ENCODE assay signal across 16 cellular contexts in the genomic region with DNA sequence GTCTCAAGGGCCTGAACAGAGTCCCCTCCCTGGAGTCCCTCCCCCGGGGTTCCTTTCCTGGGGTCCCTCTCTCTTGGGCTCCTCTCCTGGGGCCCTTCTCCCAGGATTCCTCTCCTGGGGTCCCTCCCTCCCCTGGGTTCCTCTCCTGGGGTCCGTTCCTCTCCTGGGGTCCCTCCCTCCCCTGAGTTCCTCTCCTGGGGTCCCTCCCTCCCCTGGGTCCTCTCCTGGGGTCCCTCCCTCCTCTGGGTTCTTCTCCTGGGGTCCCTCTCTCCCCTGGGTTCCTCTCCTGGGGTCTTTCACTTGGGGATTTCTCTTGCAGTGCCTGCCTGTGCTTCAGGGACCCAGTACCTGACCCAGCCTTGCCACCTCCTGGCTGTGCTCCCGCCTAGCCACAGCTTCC.
A peak's percentile ranks its signal among the peaks of the same experiment; 100 is the strongest.
DNase-seq lines count a peak whose midpoint lies in the region; ATAC-seq and TF ChIP-seq lines count a peak whose summit lies in the region.
"Had no signal": no experiment of that assay in that cellular context is flagged by ENCODE, and none has a peak within 500 bp of the region (broad histone marks: within the 10 kb centered on the region; RNA-seq: fewer than 3 reads in every experiment).

No MANE protein-coding gene starts in this region.

- no peak overlapping the region for H2BK12ac ChIP-seq in neuronal stem cell (ENCODE audit: low read length)

- ATAC-seq in GM23338, result no peak

- H3K79me2 ChIP-seq in GM23338 (replicated peaks; ENCODE audit: insufficient read depth), result no peaks in the 10 kb centered on the region

- peak overlapping the region; percentile 70 to 93 (median 87) for H3K4me2 ChIP-seq in BLaER1 treated with 17β-estradiol and CSF1 and Interleukin-3, amounts not matched to agents 10 nM and 100 nM
- H3K4me2 ChIP-seq in neuronal stem cell (ENCODE audit: insufficient read depth, low read length, poor library complexity, severe bottlenecking) (no peak overlapping the region), GM23338 (no peak overlapping the region)

- no peak overlapping the region for H2AK5ac ChIP-seq in neuronal stem cell (ENCODE audit: low read depth, low read length)

- no peak overlapping the region for H2BK5ac ChIP-seq in neuronal stem cell (ENCODE audit: low read length)

- no peaks in the 10 kb centered on the region for H3K27me3 ChIP-seq in BLaER1 treated with 17β-estradiol and CSF1 and Interleukin-3, amounts not matched to agents 10 nM and 100 nM
- H3K27me3 ChIP-seq in neuronal stem cell (ENCODE audit: control insufficient read depth in 3 of 3, insufficient read depth in 3 of 3, low read depth in 1 of 3, low read length in 3 of 3), result no peaks in the 10 kb centered on the region
- H3K27me3 ChIP-seq in GM23338 (ENCODE audit: insufficient read depth), result no peaks in the 10 kb centered on the region

- H3K27me3 Mint-ChIP-seq in GM23338 (ENCODE audit: insufficient read depth, low read depth, poor library complexity), result peaks cover 6% of the 10 kb centered on the region
- H3K27me3 Mint-ChIP-seq: B cell; CD4-positive, alpha-beta memory T cell had no signal

- H3K4me3 ChIP-seq in BLaER1 treated with 17β-estradiol and CSF1 and Interleukin-3, amounts not matched to agents 10 nM and 100 nM, result 0 out of 20 replicates have a peak overlapping the region, but pooled peaks of 1 of the 10 experiments have one; percentile 26
- peak overlapping the region; percentile 25 for H3K4me3 ChIP-seq in NB4 (ENCODE audit: low read depth, low read length)
- H3K4me3 ChIP-seq in neuronal stem cell (ENCODE audit: low read length in 2 of 2), result no peak overlapping the region
- no peak overlapping the region for H3K4me3 ChIP-seq in GM23338

- no peaks in the 10 kb centered on the region; the same call in 1 of the 3 replicates for H3K4me1 Mint-ChIP-seq in GM23338
- H3K4me1 Mint-ChIP-seq: B cell had no signal

- H2BK15ac ChIP-seq in neuronal stem cell (ENCODE audit: low read length), result no peak overlapping the region

- H3K36me3 Mint-ChIP-seq in GM23338 (ENCODE audit: low read depth), result no peaks in the 10 kb centered on the region

- H3K9me3 Mint-ChIP-seq in GM23338, result peaks cover 3% of the 10 kb centered on the region; the same call in 1 of the 3 replicates

- no peak overlapping the region for H3K4ac ChIP-seq in neuronal stem cell (ENCODE audit: low read length)

- H3K79me1 ChIP-seq in neuronal stem cell (ENCODE audit: low read depth, low read length), result no peaks in the 10 kb centered on the region

- H3K23ac ChIP-seq in neuronal stem cell (ENCODE audit: low read depth, low read length, poor library complexity), result no peak overlapping the region

- no peak overlapping the region for H3K27ac Mint-ChIP-seq in GM23338
- H3K27ac Mint-ChIP-seq: B cell had no signal

- no peak overlapping the region for H4K91ac ChIP-seq in neuronal stem cell (ENCODE audit: low read depth, low read length, poor library complexity)

- peak overlapping the region; percentile 67 for H3K18ac ChIP-seq in neuronal stem cell (ENCODE audit: low read length)

- H3F3A ChIP-seq in GM23338 (replicated peaks; ENCODE audit: low read depth), result no peaks in the 10 kb centered on the region

- no peak for TF ChIP-seq CTCF in NB4 (IDR thresholded peaks at IDR 0.05; ENCODE audit: low read depth, low read length)
- TF ChIP-seq CTCF in GM23338 (conservative IDR thresholded peaks at IDR 0.05; ENCODE audit: low read depth in 2 of 2), result no peak

- DNase-seq in NB4 (ENCODE audit: low read depth) (no peak), neuronal stem cell (ENCODE audit: low spot score) (no peak), NCI-H2227 treated with DMSO at 0.1 percent for 48 hours (lab: John Stamatoyannopoulos, UW) (no peak), kidney tubule cell (ENCODE audit: low spot score) (no peak), GM23338 (ENCODE audit: low spot score) (no peak)
- DNase-seq: C1 segment of cervical spinal cord; Calu3; CD4-positive, alpha-beta memory T cell; COR-L47; DMS53; GF-D8; GOT3; H7; HCEC 1CT had no signal

- WGBS in neuronal stem cell (ENCODE audit: extremely low coverage in 2 of 2, insufficient read length in 2 of 2, insufficient replicate concordance in 1 of 2), 2 donors, result no CpG with 5 or more reads among the region's 3 CpGs

- H3K4me1 ChIP-seq in BLaER1 treated with 17β-estradiol and CSF1 and Interleukin-3, amounts not matched to agents 10 nM and 100 nM, result peaks cover 45 to 60% (median 51%) of the 10 kb centered on the region in 10 experiments
- peaks cover 0 to 3% of the 10 kb centered on the region in 2 donors for H3K4me1 ChIP-seq in neuronal stem cell (ENCODE audit: control insufficient read depth in 2 of 2, insufficient read depth in 1 of 2, low read depth in 1 of 2, low read length in 2 of 2)
- no peaks in the 10 kb centered on the region for H3K4me1 ChIP-seq in GM23338 (ENCODE audit: insufficient read depth)

- peaks cover 65 to 99% (median 77%) of the 10 kb centered on the region in 11 experiments for H4K20me1 ChIP-seq in BLaER1 treated with 17β-estradiol and CSF1 and Interleukin-3, amounts not matched to agents 10 nM and 100 nM
- no peaks in the 10 kb centered on the region for H4K20me1 ChIP-seq in GM23338 (replicated peaks; ENCODE audit: insufficient read depth)

- no peak overlapping the region for H2BK120ac ChIP-seq in neuronal stem cell (ENCODE audit: low read depth, low read length)

- H3K36me3 ChIP-seq in BLaER1 treated with 17β-estradiol and CSF1 and Interleukin-3, amounts not matched to agents 10 nM and 100 nM, result peaks cover 0 to 18% (median 0%) of the 10 kb centered on the region in 11 experiments; a peak in 6 of 22 replicates
- H3K36me3 ChIP-seq in neuronal stem cell (replicated peaks in 1 of 2; ENCODE audit: control insufficient read depth in 2 of 2, insufficient read depth in 2 of 2, low read length in 2 of 2) (no peaks in the 10 kb centered on the region), GM23338 (ENCODE audit: insufficient read depth) (no peaks in the 10 kb centered on the region)

- H3K14ac ChIP-seq in neuronal stem cell (ENCODE audit: low read length), result no peak overlapping the region

- H3K9me3 ChIP-seq in BLaER1 treated with 17β-estradiol and CSF1 and Interleukin-3, amounts not matched to agents 10 nM and 100 nM (replicated peaks in 1 of 11), result peaks cover 0 to 4% (median 0%) of the 10 kb centered on the region in 11 experiments; a peak in 3 of 22 replicates
- no peaks in the 10 kb centered on the region for H3K9me3 ChIP-seq in neuronal stem cell (replicated peaks in 1 of 2; ENCODE audit: control insufficient read depth in 2 of 2, insufficient read depth in 1 of 2, low read depth in 1 of 2, low read length in 2 of 2)

- no peaks in the 10 kb centered on the region for H3K9me2 ChIP-seq in GM23338 (ENCODE audit: insufficient read depth)

- peak overlapping the region in 2 of 11 experiments; percentile 31 to 33; a peak in 1 of 22 replicates for H3K27ac ChIP-seq in BLaER1 treated with 17β-estradiol and CSF1 and Interleukin-3, amounts not matched to agents 10 nM and 100 nM
- H3K27ac ChIP-seq in neuronal stem cell (replicated peaks; ENCODE audit: low read length) (no peak overlapping the region), GM23338 (ENCODE audit: low read depth) (no peak overlapping the region)

- peak overlapping the region in 8 of 11 experiments; percentile 2 to 57 (median 38); a peak in 9 of 22 replicates for H3K9ac ChIP-seq in BLaER1 treated with 17β-estradiol and CSF1 and Interleukin-3, amounts not matched to agents 10 nM and 100 nM
- no peak overlapping the region for H3K9ac ChIP-seq in neuronal stem cell (ENCODE audit: low read depth, low read length, poor library complexity)

- TF ChIP-seq POLR2A in NB4 (IDR thresholded peaks at IDR 0.05; ENCODE audit: extremely low read depth, insufficient read length), result no peak

- no peak overlapping the region for H3K4me3 Mint-ChIP-seq in GM23338
- H3K4me3 Mint-ChIP-seq: B cell; CD4-positive, alpha-beta memory T cell had no signal

- H4K8ac ChIP-seq in neuronal stem cell (ENCODE audit: low read depth, low read length), result no peak overlapping the region

- H2AFZ ChIP-seq in neuronal stem cell (ENCODE audit: low read length) (no peak overlapping the region), GM23338 (no peak overlapping the region)

TF ChIP-seq in GM23338, 12 proteins besides CTCF, POLR2A, EP300 and RAD21 (continues in another document):
- TF ChIP-seq ZNF331 (CRISPR knock-in tag; IDR thresholded peaks at IDR 0.05; ENCODE audit: low read depth), result no peak
- TF ChIP-seq ZNF114 (CRISPR knock-in tag; IDR thresholded peaks at IDR 0.05), result no peak
- TF ChIP-seq, protein P1, sequence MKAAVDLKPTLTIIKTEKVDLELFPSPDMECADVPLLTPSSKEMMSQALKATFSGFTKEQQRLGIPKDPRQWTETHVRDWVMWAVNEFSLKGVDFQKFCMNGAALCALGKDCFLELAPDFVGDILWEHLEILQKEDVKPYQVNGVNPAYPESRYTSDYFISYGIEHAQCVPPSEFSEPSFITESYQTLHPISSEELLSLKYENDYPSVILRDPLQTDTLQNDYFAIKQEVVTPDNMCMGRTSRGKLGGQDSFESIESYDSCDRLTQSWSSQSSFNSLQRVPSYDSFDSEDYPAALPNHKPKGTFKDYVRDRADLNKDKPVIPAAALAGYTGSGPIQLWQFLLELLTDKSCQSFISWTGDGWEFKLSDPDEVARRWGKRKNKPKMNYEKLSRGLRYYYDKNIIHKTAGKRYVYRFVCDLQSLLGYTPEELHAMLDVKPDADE (IDR thresholded peaks at IDR 0.05), result no peak
- TF ChIP-seq JUNB (IDR thresholded peaks at IDR 0.05; ENCODE audit: unreplicated experiment), result no peak
- TF ChIP-seq EZH2phosphoT487 (IDR thresholded peaks at IDR 0.05; ENCODE audit: unreplicated experiment), result no peak
- no peak for TF ChIP-seq EZH2 (IDR thresholded peaks at IDR 0.05; ENCODE audit: low read depth, unreplicated experiment)
- no peak for TF ChIP-seq NANOG (IDR thresholded peaks at IDR 0.05; ENCODE audit: borderline replicate concordance)
- no peak for TF ChIP-seq STAT1 (IDR thresholded peaks at IDR 0.05; ENCODE audit: unreplicated experiment)
- TF ChIP-seq POLR2AphosphoS5 (IDR thresholded peaks at IDR 0.05; ENCODE audit: low read depth), result no peak

Comparison
In these comparisons a context has a peak if more than half of its experiments do, and no peak if none do; other contexts are left out.
1. H3K4me2 ChIP-seq: peak in BLaER1 treated with 17β-estradiol and CSF1 and Interleukin-3, amounts not matched to agents 10 nM and 100 nM (11 of 11); none in neuronal stem cell (single experiment) and GM23338 (single experiment).